ENCODE assay signal across 14 cellular contexts in genomic region chr1:91585502-91585901, GRCh38.
"Had no signal": no experiment of that assay in that cellular context is flagged by ENCODE, and none has a peak within 500 bp of the region (broad histone marks: within the 10 kb centered on the region; RNA-seq: fewer than 3 reads in every experiment).

No MANE protein-coding gene starts in this region.

- H3K27ac ChIP-seq: foreskin keratinocyte, thoracic aorta had no signal

- H3K27me3 ChIP-seq: breast epithelium, foreskin keratinocyte had no signal

- H3K4me3 ChIP-seq: breast epithelium, thoracic aorta had no signal

- H3K4me1 Mint-ChIP-seq: activated CD4-positive, alpha-beta T cell treated with anti-CD3 and anti-CD28 coated beads for 36 hours had no signal

- H3K9me3 Mint-ChIP-seq: activated CD8-positive, alpha-beta T cell treated with anti-CD3 and anti-CD28 coated beads for 36 hours; stimulated activated naive CD8-positive, alpha-beta T cell treated with anti-CD3 and anti-CD28 coated beads, Interleukin-15, Interleukin-2, amounts not matched to agents 100 ng/mL and 50 ng/mL, for 24 hours had no signal

- DNase-seq: activated CD4-positive, alpha-beta T cell treated with anti-CD3 and anti-CD28 coated beads for 36 hours; activated CD8-positive, alpha-beta memory T cell treated with anti-CD3 and anti-CD28 coated beads, Interleukin-2, amount 50 U/mL, for 4 hours; activated CD8-positive, alpha-beta T cell treated with anti-CD3 and anti-CD28 coated beads for 36 hours; activated gamma-delta T cell treated with Interleukin-2 at 50 U/mL for 16 hours; activated naive CD8-positive, alpha-beta T cell treated with anti-CD3 and anti-CD28 coated beads, Interleukin-2, amount 10 ng/mL, durations not matched to agents 7 days and 5 days; activated T-cell treated with anti-CD3 and anti-CD28 coated beads, Interleukin-2, amount 50 U/mL, for 72 hours; foreskin keratinocyte; head of caudate nucleus; stimulated activated CD4-positive, alpha-beta T cell treated with anti-CD3 and anti-CD28 coated beads, Interleukin-4, amount 100 ng/mL, for 1 hour; stimulated activated CD8-positive, alpha-beta memory T cell treated with anti-CD3 and anti-CD28 coated beads, Interleukin-4, amount 100 ng/mL, for 48 hours; SW 1271 had no signal

- H3K36me3 Mint-ChIP-seq: activated naive CD8-positive, alpha-beta T cell treated with anti-CD3 and anti-CD28 coated beads, Interleukin-2, amount 10 ng/mL, durations not matched to agents 7 days and 5 days had no signal

- H3K4me1 ChIP-seq: breast epithelium had no signal

- ATAC-seq: activated CD4-positive, alpha-beta T cell treated with anti-CD3 and anti-CD28 coated beads for 36 hours; activated CD8-positive, alpha-beta T cell treated with anti-CD3 and anti-CD28 coated beads for 36 hours; activated T-cell treated with anti-CD3 and anti-CD28 coated beads, Interleukin-2, amount 50 U/mL, for 72 hours; foreskin keratinocyte had no signal

- H3K36me3 ChIP-seq: breast epithelium, thoracic aorta had no signal

- H3K4me3 Mint-ChIP-seq: activated CD4-positive, alpha-beta T cell treated with anti-CD3 and anti-CD28 coated beads for 36 hours; activated CD8-positive, alpha-beta T cell treated with anti-CD3 and anti-CD28 coated beads for 36 hours; activated naive CD8-positive, alpha-beta T cell treated with anti-CD3 and anti-CD28 coated beads, Interleukin-2, amount 10 ng/mL, durations not matched to agents 7 days and 5 days; activated T-cell treated with anti-CD3 and anti-CD28 coated beads, Interleukin-2, amount 50 U/mL, for 72 hours; stimulated activated naive CD8-positive, alpha-beta T cell treated with anti-CD3 and anti-CD28 coated beads, Interleukin-15, Interleukin-2, amounts not matched to agents 100 ng/mL and 50 ng/mL, for 24 hours had no signal

- H3K27me3 Mint-ChIP-seq: activated CD4-positive, alpha-beta T cell treated with anti-CD3 and anti-CD28 coated beads for 36 hours; stimulated activated naive CD8-positive, alpha-beta T cell treated with anti-CD3 and anti-CD28 coated beads, Interleukin-15, Interleukin-2, amounts not matched to agents 100 ng/mL and 50 ng/mL, for 24 hours had no signal

- H3K27ac Mint-ChIP-seq: activated CD4-positive, alpha-beta T cell treated with anti-CD3 and anti-CD28 coated beads for 36 hours; activated CD8-positive, alpha-beta T cell treated with anti-CD3 and anti-CD28 coated beads for 36 hours; activated naive CD8-positive, alpha-beta T cell treated with anti-CD3 and anti-CD28 coated beads, Interleukin-2, amount 10 ng/mL, durations not matched to agents 7 days and 5 days; activated T-cell treated with anti-CD3 and anti-CD28 coated beads, Interleukin-2, amount 50 U/mL, for 72 hours; stimulated activated naive CD8-positive, alpha-beta T cell treated with anti-CD3 and anti-CD28 coated beads, Interleukin-15, Interleukin-2, amounts not matched to agents 100 ng/mL and 50 ng/mL, for 24 hours had no signal

- H3K9me3 ChIP-seq: breast epithelium, thoracic aorta had no signal
